17 cellular contexts compared by ENCODE assay signal in the genomic region with DNA sequence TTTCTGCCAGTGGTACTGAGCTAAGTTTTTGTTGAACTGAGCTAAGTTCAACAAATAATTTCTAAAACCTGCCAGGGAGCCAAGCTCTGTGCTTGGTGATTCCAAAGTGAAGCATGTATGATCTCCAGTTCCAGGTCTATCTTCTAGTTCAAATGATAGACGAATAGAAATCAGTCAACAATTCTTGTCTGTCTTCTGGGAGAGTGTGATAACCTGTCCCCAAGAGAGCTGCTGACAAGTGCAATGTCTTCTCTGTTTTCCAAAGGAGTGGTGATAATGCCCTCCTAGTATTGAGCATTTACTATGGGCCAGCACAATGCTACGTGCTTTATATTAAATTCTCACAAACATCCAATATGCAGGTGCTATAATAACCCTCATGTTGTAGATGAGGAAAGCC. TPM values are rescaled to one million over a fixed set of nuclear protein-coding genes. Genes with fewer than 3 reads are reported as not detected.
DNase-seq lines count a peak whose midpoint lies in the region; ATAC-seq and TF ChIP-seq lines count a peak whose summit lies in the region.
"Had no signal": no experiment of that assay in that cellular context is flagged by ENCODE, and none has a peak within 500 bp of the region (broad histone marks: within the 10 kb centered on the region; RNA-seq: fewer than 3 reads in every experiment).

No MANE protein-coding gene starts in this region.

- H3K4me3 ChIP-seq in gastroesophageal sphincter (no peak overlapping the region), stomach (no peak overlapping the region)
- H3K4me3 ChIP-seq: Peyer's patch had no signal

- intact Hi-C loops in stomach (cut with DNase I; ENCODE audit: low total_unique reads): no loop called here
- intact Hi-C loops in activated CD4-positive, alpha-beta T cell treated with anti-CD3 and anti-CD28 coated beads for 36 hours (cut with DNase I, micrococcal nuclease): no loop called here

- POLR2A ChIA-PET in activated CD4-positive, alpha-beta T cell treated with anti-CD3 and anti-CD28 coated beads for 36 hours (lab: Charles Lee): no interaction called here

- TF ChIP-seq EP300 in gastroesophageal sphincter (IDR thresholded peaks at IDR 0.05) (no peak), stomach (IDR thresholded peaks at IDR 0.05) (no peak)

- no peaks in the 10 kb centered on the region for H3K27me3 Mint-ChIP-seq in activated T-helper 17 cell treated with anti-CD3 and anti-CD28 coated beads, Interleukin-2, amount 50 U/mL, for 72 hours
- no peaks in the 10 kb centered on the region for H3K27me3 Mint-ChIP-seq in activated CD4-positive, alpha-beta T cell treated with anti-CD3 and anti-CD28 coated beads for 36 hours

- H3K27me3 ChIP-seq in gastroesophageal sphincter: no peaks in the 10 kb centered on the region
- H3K27me3 ChIP-seq in stomach: no peaks in the 10 kb centered on the region
- H3K27me3 ChIP-seq: Peyer's patch had no signal

- no peaks in the 10 kb centered on the region for H3K36me3 ChIP-seq in gastroesophageal sphincter
- H3K36me3 ChIP-seq in stomach: no peaks in the 10 kb centered on the region
- H3K36me3 ChIP-seq: Peyer's patch had no signal

- H3K27ac ChIP-seq in caudate nucleus (ENCODE audit: low read depth, low read length) (peak overlapping the region; percentile 72), gastroesophageal sphincter (peak overlapping the region; percentile 40 to 99 (median 86)), stomach (peak overlapping the region in 4 of 5 donors; percentile 56 to 97 (median 68))
- H3K27ac ChIP-seq: Peyer's patch had no signal

- no peak for TF ChIP-seq POLR2A in gastroesophageal sphincter (IDR thresholded peaks at IDR 0.05)
- no peak for TF ChIP-seq POLR2A in stomach (IDR thresholded peaks at IDR 0.05)

- H3K27ac Mint-ChIP-seq in activated T-helper 17 cell treated with anti-CD3 and anti-CD28 coated beads, Interleukin-2, amount 50 U/mL, for 72 hours: no peak overlapping the region
- no peak overlapping the region for H3K27ac Mint-ChIP-seq in activated CD4-positive, alpha-beta T cell treated with anti-CD3 and anti-CD28 coated beads for 36 hours
- H3K27ac Mint-ChIP-seq: H9 had no signal

- DNase-seq in caudate nucleus (lab: John Stamatoyannopoulos, UW): no peak
- no peak for DNase-seq in stomach
- DNase-seq in GM19240 (ENCODE audit: insufficient read length, low spot score): no peak
- no peak for DNase-seq in activated CD4-positive, alpha-beta T cell treated with anti-CD3 and anti-CD28 coated beads for 36 hours
- DNase-seq: COR-L47, H9, Kasumi-1, NCI-H1105 treated with DMSO at 0.1 percent for 48 hours, NCI-H1694 treated with DMSO at 0.1 percent for 48 hours, NCI-H2107, NCI-H226, NCI-H524 treated with DMSO at 0.1 percent for 48 hours, Peyer's patch, Right ventricle myocardium superior had no signal

- H3K4me3 Mint-ChIP-seq in activated T-helper 17 cell treated with anti-CD3 and anti-CD28 coated beads, Interleukin-2, amount 50 U/mL, for 72 hours: peak overlapping the region; percentile 29
- H3K4me3 Mint-ChIP-seq in activated CD4-positive, alpha-beta T cell treated with anti-CD3 and anti-CD28 coated beads for 36 hours: no peak overlapping the region
- H3K4me3 Mint-ChIP-seq: H9 had no signal

- CTCF ChIA-PET in activated CD4-positive, alpha-beta T cell treated with anti-CD3 and anti-CD28 coated beads for 36 hours (lab: Charles Lee): interaction anchor here (0.5 to 9.9 kb wide), 3 partner anchors 8 to 569 kb away, joined by 3 to 154 read pairs (median 3); partner anchors contain the start of gene MXI1

- no peak for ATAC-seq in activated T-helper 17 cell treated with anti-CD3 and anti-CD28 coated beads, Interleukin-2, amount 50 U/mL, for 72 hours (replicated peaks)
- ATAC-seq in gastroesophageal sphincter (no peak), GM18870 (IDR thresholded peaks at IDR 0.05; ENCODE audit: unreplicated experiment) (no peak)
- ATAC-seq in activated CD4-positive, alpha-beta T cell treated with anti-CD3 and anti-CD28 coated beads for 36 hours: no peak

- no peaks in the 10 kb centered on the region for H3K9me3 Mint-ChIP-seq in activated T-helper 17 cell treated with anti-CD3 and anti-CD28 coated beads, Interleukin-2, amount 50 U/mL, for 72 hours
- no peaks in the 10 kb centered on the region for H3K9me3 Mint-ChIP-seq in activated CD4-positive, alpha-beta T cell treated with anti-CD3 and anti-CD28 coated beads for 36 hours (ENCODE audit: low read depth)
- H3K9me3 Mint-ChIP-seq: H9 had no signal

- H3K9me3 ChIP-seq in gastroesophageal sphincter (no peaks in the 10 kb centered on the region), stomach (no peaks in the 10 kb centered on the region)
- H3K9me3 ChIP-seq: Peyer's patch had no signal

- H3K36me3 Mint-ChIP-seq in activated T-helper 17 cell treated with anti-CD3 and anti-CD28 coated beads, Interleukin-2, amount 50 U/mL, for 72 hours (ENCODE audit: low read depth): peaks cover 29% of the 10 kb centered on the region
- peaks cover 1% of the 10 kb centered on the region for H3K36me3 Mint-ChIP-seq in activated CD4-positive, alpha-beta T cell treated with anti-CD3 and anti-CD28 coated beads for 36 hours (ENCODE audit: low read depth)

- H3K4me1 ChIP-seq in gastroesophageal sphincter (peaks cover 17 to 92% (median 49%) of the 10 kb centered on the region in 3 donors), stomach (peaks cover 56 to 87% (median 73%) of the 10 kb centered on the region in 4 donors)

- WGBS in gastroesophageal sphincter (ENCODE audit: low coverage in 1 of 2), 2 donors: 80 to 83% methylated on average over 1 to 2 of the region's 2 CpGs
- WGBS in stomach, 5 donors: 75 to 95% (median 83%) methylated on average over 2 of the region's 2 CpGs

- peaks cover 58% of the 10 kb centered on the region for H3K4me1 Mint-ChIP-seq in activated T-helper 17 cell treated with anti-CD3 and anti-CD28 coated beads, Interleukin-2, amount 50 U/mL, for 72 hours
- H3K4me1 Mint-ChIP-seq in activated CD4-positive, alpha-beta T cell treated with anti-CD3 and anti-CD28 coated beads for 36 hours: peaks cover 53% of the 10 kb centered on the region

- no peak for TF ChIP-seq CTCF in gastroesophageal sphincter (IDR thresholded peaks at IDR 0.05)
- no peak for TF ChIP-seq CTCF in stomach (IDR thresholded peaks at IDR 0.05)

RNA-seq across cellular contexts. Expression of gene MXI1, which starts 10.2 kb away (rescaled TPM):
- total RNA-seq in activated T-helper 17 cell treated with anti-CD3 and anti-CD28 coated beads, Interleukin-2, amount 50 U/mL, for 72 hours: 100 to 1,000 TPM in 1 of 2 donors, 10 to 100 TPM in 1; 32.5 to 130 TPM
- total RNA-seq in gastroesophageal sphincter (100 to 1,000 TPM; 103 to 279 (median 218) TPM), stomach (100 to 1,000 TPM in 1 of 5 donors, 10 to 100 TPM in 3, 1 to 10 TPM in 1; 3.5 to 163 (median 48.8) TPM)
- 10 to 100 TPM; 17.1 to 62.0 (median 19.7) TPM for polyA plus RNA-seq in stomach
- total RNA-seq in activated CD4-positive, alpha-beta T cell treated with anti-CD3 and anti-CD28 coated beads for 36 hours: 10 to 100 TPM; 49.7 to 75.7 TPM
